Comparison of ENCODE assay signal across 13 cellular contexts in the genomic region with DNA sequence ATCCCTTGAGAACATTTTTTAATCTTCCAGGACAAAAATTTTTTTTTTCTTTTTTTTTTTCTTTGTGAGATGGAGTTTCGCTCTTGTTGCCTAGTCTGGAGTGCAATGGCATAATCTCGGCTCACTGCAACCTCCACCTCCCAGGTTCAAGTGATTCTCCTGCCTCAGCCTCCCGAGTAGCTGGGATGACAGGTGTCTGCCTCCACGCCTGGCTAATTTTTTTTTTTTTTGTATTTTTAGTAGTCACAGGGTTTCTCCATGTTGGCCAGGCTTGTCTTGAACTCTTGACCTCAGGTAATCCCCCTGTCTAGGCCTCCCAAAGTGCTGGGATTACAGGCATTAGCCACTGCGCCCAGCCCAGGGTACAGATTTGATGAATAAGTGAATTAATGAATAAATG. TPM values are rescaled to one million over a fixed set of nuclear protein-coding genes. Genes with fewer than 3 reads are reported as not detected.
"Had no signal": no experiment of that assay in that cellular context is flagged by ENCODE, and none has a peak within 500 bp of the region (broad histone marks: within the 10 kb centered on the region; RNA-seq: fewer than 3 reads in every experiment).

No MANE protein-coding gene starts in this region.

RNA-seq across cellular contexts. Expression of a gene that starts 22.5 kb away (rescaled TPM):
- total RNA-seq: activated B cell treated with CpG ODN at 0.5 μM for 24 hours; activated CD4-positive, alpha-beta memory T cell treated with anti-CD3 and anti-CD28 coated beads for 36 hours; activated CD4-positive, alpha-beta memory T cell treated with anti-CD3 and anti-CD28 coated beads, Interleukin-2, amount 10 ng/mL, durations not matched to agents 7 days and 5 days; activated CD4-positive, alpha-beta T cell treated with anti-CD3 and anti-CD28 coated beads for 36 hours; activated CD4-positive, alpha-beta T cell treated with anti-CD3 and anti-CD28 coated beads, Interleukin-2, amount 10 ng/mL, durations not matched to agents 24 days and 14 days; activated CD4-positive, alpha-beta T cell treated with anti-CD3 and anti-CD28 coated beads, Interleukin-2, amount 10 ng/mL, durations not matched to agents 7 days and 5 days; activated CD8-positive, alpha-beta memory T cell treated with anti-CD3 and anti-CD28 coated beads for 36 hours; activated CD8-positive, alpha-beta memory T cell treated with anti-CD3 and anti-CD28 coated beads, Interleukin-2, amount 10 ng/mL, durations not matched to agents 7 days and 5 days; activated CD8-positive, alpha-beta T cell treated with anti-CD3 and anti-CD28 coated beads for 36 hours; activated CD8-positive, alpha-beta T cell treated with anti-CD3 and anti-CD28 coated beads, Interleukin-2, amount 10 ng/mL, durations not matched to agents 7 days and 5 days; T-helper 1 cell treated with Interleukin-12 subunit alpha and Interleukin-12 subunit beta and Interleukin-4 antibody, amounts not matched to agents 30 ng/mL and 1 ng/mL, for 36 hours; T-helper 17 cell; T-helper 2 cell treated with Interferon-gamma antibody and Interleukin-4, amounts not matched to agents 100 ng/mL and 5 ng/mL, for 36 hours had no signal
